Comparison of ENCODE assay signal across 18 cellular contexts in the genomic region with DNA sequence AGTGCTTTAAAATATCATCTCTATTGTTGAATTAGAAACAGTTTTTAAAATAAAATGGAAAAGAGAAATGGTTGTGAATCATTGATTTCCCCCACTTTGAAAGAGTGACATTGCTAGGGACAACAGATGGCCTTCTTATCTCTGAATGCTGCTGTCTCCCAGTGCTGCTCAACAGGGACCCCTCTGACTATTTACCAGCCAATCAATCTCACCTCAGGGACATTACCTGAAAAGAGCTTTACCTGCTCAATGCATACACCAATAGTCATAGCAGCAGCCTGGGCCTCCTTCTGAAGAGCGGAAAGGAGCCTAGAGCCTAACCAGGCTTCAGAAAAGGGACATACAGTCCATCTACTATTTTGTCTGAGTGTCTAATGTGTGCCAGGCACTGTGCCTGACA.
DNase-seq lines count a peak whose midpoint lies in the region; ATAC-seq, FAIRE-seq and TF ChIP-seq lines count a peak whose summit lies in the region.
"Had no signal": no experiment of that assay in that cellular context is flagged by ENCODE, and none has a peak within 500 bp of the region (broad histone marks: within the 10 kb centered on the region; RNA-seq: fewer than 3 reads in every experiment).

No MANE protein-coding gene starts in this region.

- H4K20me1 ChIP-seq in GM23338 (replicated peaks; ENCODE audit: insufficient read depth): no peaks in the 10 kb centered on the region

- no peaks in the 10 kb centered on the region for H3K27me3 ChIP-seq in GM23338 (ENCODE audit: insufficient read depth)

- peak; percentile 25; the same call in 1 of the 3 replicates for ATAC-seq in GM23338
- peak; percentile 56 for ATAC-seq in WTC11

- FAIRE-seq in islet of Langerhans (lab: Jason Lieb, UNC): peak; percentile 47
- FAIRE-seq: GM12891, GM18507, H1 had no signal

- no peaks in the 10 kb centered on the region for H3K9me3 Mint-ChIP-seq in GM23338
- no peaks in the 10 kb centered on the region for H3K9me3 Mint-ChIP-seq in WTC11
- H3K9me3 Mint-ChIP-seq in progenitor cell of endocrine pancreas (ENCODE audit: low read depth): no peaks in the 10 kb centered on the region
- H3K9me3 Mint-ChIP-seq: CD4-positive, alpha-beta memory T cell had no signal

- H3K27me3 Mint-ChIP-seq in GM23338 (ENCODE audit: insufficient read depth, low read depth, poor library complexity) (no peaks in the 10 kb centered on the region), WTC11 (ENCODE audit: low read depth) (no peaks in the 10 kb centered on the region), progenitor cell of endocrine pancreas (no peaks in the 10 kb centered on the region)
- H3K27me3 Mint-ChIP-seq: CD4-positive, alpha-beta memory T cell had no signal

- no peak overlapping the region for H2AFZ ChIP-seq in GM23338

- no peaks in the 10 kb centered on the region for H3K36me3 ChIP-seq in GM23338 (ENCODE audit: insufficient read depth)

- H3K4me1 Mint-ChIP-seq in GM23338: no peaks in the 10 kb centered on the region
- H3K4me1 Mint-ChIP-seq in WTC11: no peaks in the 10 kb centered on the region
- H3K4me1 Mint-ChIP-seq in progenitor cell of endocrine pancreas (ENCODE audit: low read depth): peaks cover 11% of the 10 kb centered on the region
- H3K4me1 Mint-ChIP-seq: CD4-positive, alpha-beta memory T cell had no signal

- H3F3A ChIP-seq in GM23338 (replicated peaks; ENCODE audit: low read depth): no peaks in the 10 kb centered on the region

- POLR2A ChIA-PET in WTC11 (lab: Charles Lee): no interaction called here

- no peak overlapping the region for H3K4me3 Mint-ChIP-seq in GM23338
- no peak overlapping the region for H3K4me3 Mint-ChIP-seq in WTC11
- H3K4me3 Mint-ChIP-seq in progenitor cell of endocrine pancreas (ENCODE audit: low read depth): no peak overlapping the region
- H3K4me3 Mint-ChIP-seq: CD4-positive, alpha-beta memory T cell had no signal

- H3K79me2 ChIP-seq in GM23338 (replicated peaks; ENCODE audit: insufficient read depth): no peaks in the 10 kb centered on the region

- H3K36me3 Mint-ChIP-seq in GM23338 (ENCODE audit: low read depth) (no peaks in the 10 kb centered on the region), WTC11 (no peaks in the 10 kb centered on the region), progenitor cell of endocrine pancreas (ENCODE audit: insufficient read depth) (no peaks in the 10 kb centered on the region)
- H3K36me3 Mint-ChIP-seq: CD4-positive, alpha-beta memory T cell had no signal

- no peak overlapping the region for H3K4me3 ChIP-seq in GM23338

- no peaks in the 10 kb centered on the region for H3K4me1 ChIP-seq in GM23338 (ENCODE audit: insufficient read depth)

- H3K27ac Mint-ChIP-seq in GM23338 (no peak overlapping the region), WTC11 (no peak overlapping the region), progenitor cell of endocrine pancreas (peak overlapping the region; percentile 40)
- H3K27ac Mint-ChIP-seq: CD4-positive, alpha-beta memory T cell had no signal

- H3K27ac ChIP-seq in GM23338 (ENCODE audit: low read depth): no peak overlapping the region
- no peak overlapping the region for H3K27ac ChIP-seq in caudate nucleus (ENCODE audit: low read depth, low read length)

- H3K4me2 ChIP-seq in GM23338: no peak overlapping the region

- no peaks in the 10 kb centered on the region for H3K9me2 ChIP-seq in GM23338 (ENCODE audit: insufficient read depth)

- CTCF ChIA-PET in WTC11 (lab: Charles Lee): no interaction called here

- peak; percentile 2 for DNase-seq in GM23338 (ENCODE audit: low spot score)
- no peak for DNase-seq in WTC11 (ENCODE audit: low spot score)
- DNase-seq in progenitor cell of endocrine pancreas (ENCODE audit: low spot score, unreplicated experiment): no peak
- DNase-seq in caudate nucleus (lab: John Stamatoyannopoulos, UW): no peak
- DNase-seq in SHP77 treated with DMSO at 0.1 percent for 48 hours (lab: John Stamatoyannopoulos, UW): no peak
- DNase-seq: C1 segment of cervical spinal cord; Calu3; CD4-positive, alpha-beta memory T cell; COR-L47; DMS53; DMS79 treated with DMSO at 0.1 percent for 48 hours; GF-D8; H7; HCEC 1CT had no signal

- TF ChIP-seq CTCF in GM23338 (conservative IDR thresholded peaks at IDR 0.05; ENCODE audit: low read depth in 2 of 2): no peak
- TF ChIP-seq CTCF in WTC11 (IDR thresholded peaks at IDR 0.05): no peak
- no peak for TF ChIP-seq CTCF in progenitor cell of endocrine pancreas (IDR thresholded peaks at IDR 0.05; ENCODE audit: unreplicated experiment)

TF ChIP-seq in GM23338, 12 proteins besides CTCF, POLR2A, EP300 and RAD21 (continues in another document):
- TF ChIP-seq EZH2 (IDR thresholded peaks at IDR 0.05; ENCODE audit: low read depth, unreplicated experiment): no peak
- TF ChIP-seq ZNF114 (CRISPR knock-in tag; IDR thresholded peaks at IDR 0.05): no peak
- no peak for TF ChIP-seq CREB1 (CRISPR knock-in tag; IDR thresholded peaks at IDR 0.05; ENCODE audit: low read depth)
- no peak for TF ChIP-seq POLR2AphosphoS5 (IDR thresholded peaks at IDR 0.05; ENCODE audit: low read depth)
- no peak for TF ChIP-seq EZH2phosphoT487 (IDR thresholded peaks at IDR 0.05; ENCODE audit: unreplicated experiment)

TF ChIP-seq in WTC11, 78 proteins besides CTCF, POLR2A, EP300 and RAD21 (continues in another document):
- TF ChIP-seq JUN (CRISPR knock-in tag; IDR thresholded peaks at IDR 0.05) (no peak), TP53 (CRISPR knock-in tag; IDR thresholded peaks at IDR 0.05) (no peak), IRF2 (CRISPR knock-in tag; IDR thresholded peaks at IDR 0.05; ENCODE audit: borderline replicate concordance, low read depth) (no peak), SP1 (CRISPR knock-in tag; conservative IDR thresholded peaks at IDR 0.05) (no peak), RORB (CRISPR knock-in tag; IDR thresholded peaks at IDR 0.05) (no peak), ETV6 (CRISPR knock-in tag; IDR thresholded peaks at IDR 0.05) (no peak), MXD4 (CRISPR knock-in tag; IDR thresholded peaks at IDR 0.05; ENCODE audit: borderline replicate concordance) (no peak), FOXJ3 (CRISPR knock-in tag; IDR thresholded peaks at IDR 0.05; ENCODE audit: borderline replicate concordance) (no peak), ZNF416 (CRISPR knock-in tag; IDR thresholded peaks at IDR 0.05) (no peak)
- TF ChIP-seq, protein P1, sequence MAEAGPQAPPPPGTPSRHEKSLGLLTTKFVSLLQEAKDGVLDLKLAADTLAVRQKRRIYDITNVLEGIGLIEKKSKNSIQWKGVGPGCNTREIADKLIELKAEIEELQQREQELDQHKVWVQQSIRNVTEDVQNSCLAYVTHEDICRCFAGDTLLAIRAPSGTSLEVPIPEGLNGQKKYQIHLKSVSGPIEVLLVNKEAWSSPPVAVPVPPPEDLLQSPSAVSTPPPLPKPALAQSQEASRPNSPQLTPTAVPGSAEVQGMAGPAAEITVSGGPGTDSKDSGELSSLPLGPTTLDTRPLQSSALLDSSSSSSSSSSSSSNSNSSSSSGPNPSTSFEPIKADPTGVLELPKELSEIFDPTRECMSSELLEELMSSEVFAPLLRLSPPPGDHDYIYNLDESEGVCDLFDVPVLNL (CRISPR knock-in tag; IDR thresholded peaks at IDR 0.05; ENCODE audit: borderline replicate concordance, low read depth): no peak
- TF ChIP-seq, protein P2, sequence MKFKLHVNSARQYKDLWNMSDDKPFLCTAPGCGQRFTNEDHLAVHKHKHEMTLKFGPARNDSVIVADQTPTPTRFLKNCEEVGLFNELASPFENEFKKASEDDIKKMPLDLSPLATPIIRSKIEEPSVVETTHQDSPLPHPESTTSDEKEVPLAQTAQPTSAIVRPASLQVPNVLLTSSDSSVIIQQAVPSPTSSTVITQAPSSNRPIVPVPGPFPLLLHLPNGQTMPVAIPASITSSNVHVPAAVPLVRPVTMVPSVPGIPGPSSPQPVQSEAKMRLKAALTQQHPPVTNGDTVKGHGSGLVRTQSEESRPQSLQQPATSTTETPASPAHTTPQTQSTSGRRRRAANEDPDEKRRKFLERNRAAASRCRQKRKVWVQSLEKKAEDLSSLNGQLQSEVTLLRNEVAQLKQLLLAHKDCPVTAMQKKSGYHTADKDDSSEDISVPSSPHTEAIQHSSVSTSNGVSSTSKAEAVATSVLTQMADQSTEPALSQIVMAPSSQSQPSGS (CRISPR knock-in tag; IDR thresholded peaks at IDR 0.05; ENCODE audit: borderline replicate concordance, low read depth): no peak
- TF ChIP-seq, protein P3, sequence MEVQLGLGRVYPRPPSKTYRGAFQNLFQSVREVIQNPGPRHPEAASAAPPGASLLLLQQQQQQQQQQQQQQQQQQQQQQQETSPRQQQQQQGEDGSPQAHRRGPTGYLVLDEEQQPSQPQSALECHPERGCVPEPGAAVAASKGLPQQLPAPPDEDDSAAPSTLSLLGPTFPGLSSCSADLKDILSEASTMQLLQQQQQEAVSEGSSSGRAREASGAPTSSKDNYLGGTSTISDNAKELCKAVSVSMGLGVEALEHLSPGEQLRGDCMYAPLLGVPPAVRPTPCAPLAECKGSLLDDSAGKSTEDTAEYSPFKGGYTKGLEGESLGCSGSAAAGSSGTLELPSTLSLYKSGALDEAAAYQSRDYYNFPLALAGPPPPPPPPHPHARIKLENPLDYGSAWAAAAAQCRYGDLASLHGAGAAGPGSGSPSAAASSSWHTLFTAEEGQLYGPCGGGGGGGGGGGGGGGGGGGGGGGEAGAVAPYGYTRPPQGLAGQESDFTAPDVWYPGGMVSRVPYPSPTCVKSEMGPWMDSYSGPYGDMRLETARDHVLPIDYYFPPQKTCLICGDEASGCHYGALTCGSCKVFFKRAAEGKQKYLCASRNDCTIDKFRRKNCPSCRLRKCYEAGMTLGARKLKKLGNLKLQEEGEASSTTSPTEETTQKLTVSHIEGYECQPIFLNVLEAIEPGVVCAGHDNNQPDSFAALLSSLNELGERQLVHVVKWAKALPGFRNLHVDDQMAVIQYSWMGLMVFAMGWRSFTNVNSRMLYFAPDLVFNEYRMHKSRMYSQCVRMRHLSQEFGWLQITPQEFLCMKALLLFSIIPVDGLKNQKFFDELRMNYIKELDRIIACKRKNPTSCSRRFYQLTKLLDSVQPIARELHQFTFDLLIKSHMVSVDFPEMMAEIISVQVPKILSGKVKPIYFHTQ (CRISPR knock-in tag; IDR thresholded peaks at IDR 0.05): no peak
- TF ChIP-seq, protein P4, sequence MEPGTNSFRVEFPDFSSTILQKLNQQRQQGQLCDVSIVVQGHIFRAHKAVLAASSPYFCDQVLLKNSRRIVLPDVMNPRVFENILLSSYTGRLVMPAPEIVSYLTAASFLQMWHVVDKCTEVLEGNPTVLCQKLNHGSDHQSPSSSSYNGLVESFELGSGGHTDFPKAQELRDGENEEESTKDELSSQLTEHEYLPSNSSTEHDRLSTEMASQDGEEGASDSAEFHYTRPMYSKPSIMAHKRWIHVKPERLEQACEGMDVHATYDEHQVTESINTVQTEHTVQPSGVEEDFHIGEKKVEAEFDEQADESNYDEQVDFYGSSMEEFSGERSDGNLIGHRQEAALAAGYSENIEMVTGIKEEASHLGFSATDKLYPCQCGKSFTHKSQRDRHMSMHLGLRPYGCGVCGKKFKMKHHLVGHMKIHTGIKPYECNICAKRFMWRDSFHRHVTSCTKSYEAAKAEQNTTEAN (CRISPR knock-in tag; IDR thresholded peaks at IDR 0.05): no peak
